4 cellular contexts compared by ENCODE assay signal in genomic region chr18:60422306-60422705, GRCh38. TPM values are rescaled to one million over a fixed set of nuclear protein-coding genes. Genes with fewer than 3 reads are reported as not detected.
"Had no signal": no experiment of that assay in that cellular context is flagged by ENCODE, and none has a peak within 500 bp of the region (broad histone marks: within the 10 kb centered on the region; RNA-seq: fewer than 3 reads in every experiment).

No MANE protein-coding gene starts in this region.

RNA-seq across cellular contexts. Expression of gene MC4R, which starts 49.7 kb away (rescaled TPM):
- total RNA-seq: LHCN-M2, M059J, MCF 10A, NCI-H460 had no signal
